Comparison of ENCODE assay signal across 2 cellular contexts in the genomic region with DNA sequence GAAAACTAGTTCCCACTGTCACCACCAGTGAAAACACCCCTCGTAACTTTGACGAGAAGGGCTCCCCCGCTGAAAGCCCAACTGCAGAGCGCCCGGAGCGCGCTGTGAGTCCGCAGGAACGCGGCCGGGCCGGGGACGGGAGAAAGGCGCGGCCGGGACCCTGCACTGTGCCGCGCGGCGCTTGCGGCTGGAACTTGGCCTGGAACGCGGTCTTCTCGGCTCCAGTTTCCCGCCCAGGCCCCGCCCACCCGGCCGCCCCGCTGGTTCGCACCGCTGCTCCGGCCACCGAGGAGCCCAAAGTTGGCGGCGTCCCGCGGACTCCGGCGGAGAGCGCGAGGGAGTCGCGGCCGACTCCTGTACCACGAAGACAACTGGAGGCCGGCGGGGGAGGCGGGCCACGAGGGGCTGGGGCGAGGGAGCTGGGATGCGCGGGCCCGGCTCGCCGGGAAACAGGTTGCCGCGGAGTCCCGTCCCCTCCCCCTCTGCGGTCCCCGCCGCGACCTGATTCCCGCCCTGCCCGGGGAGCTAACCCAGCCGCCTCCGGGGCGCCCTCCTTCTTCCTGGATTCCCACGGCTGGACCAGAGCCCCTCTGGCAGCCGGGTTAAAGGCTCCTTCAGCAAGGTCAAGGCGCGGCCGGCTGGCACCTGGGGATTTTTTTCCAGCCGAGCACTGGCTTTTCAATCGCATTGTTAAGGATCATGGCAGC.
TF ChIP-seq lines count a peak whose summit lies in the region.

No MANE protein-coding gene starts in this region.

TF ChIP-seq in HepG2, 621 proteins besides CTCF, POLR2A, EP300 and RAD21:
- TF ChIP-seq, protein P1, sequence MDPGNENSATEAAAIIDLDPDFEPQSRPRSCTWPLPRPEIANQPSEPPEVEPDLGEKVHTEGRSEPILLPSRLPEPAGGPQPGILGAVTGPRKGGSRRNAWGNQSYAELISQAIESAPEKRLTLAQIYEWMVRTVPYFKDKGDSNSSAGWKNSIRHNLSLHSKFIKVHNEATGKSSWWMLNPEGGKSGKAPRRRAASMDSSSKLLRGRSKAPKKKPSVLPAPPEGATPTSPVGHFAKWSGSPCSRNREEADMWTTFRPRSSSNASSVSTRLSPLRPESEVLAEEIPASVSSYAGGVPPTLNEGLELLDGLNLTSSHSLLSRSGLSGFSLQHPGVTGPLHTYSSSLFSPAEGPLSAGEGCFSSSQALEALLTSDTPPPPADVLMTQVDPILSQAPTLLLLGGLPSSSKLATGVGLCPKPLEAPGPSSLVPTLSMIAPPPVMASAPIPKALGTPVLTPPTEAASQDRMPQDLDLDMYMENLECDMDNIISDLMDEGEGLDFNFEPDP (CRISPR knock-in tag; conservative IDR thresholded peaks at IDR 0.05): no peak
- TF ChIP-seq ZNF383 (CRISPR knock-in tag; IDR thresholded peaks at IDR 0.05; ENCODE audit: borderline replicate concordance): no peak

TF ChIP-seq in GM12891, 5 proteins besides CTCF, POLR2A, EP300 and RAD21:
- TF ChIP-seq TAF1 (IDR thresholded peaks at IDR 0.05; ENCODE audit: low read depth, low read length) (no peak), POU2F2 (IDR thresholded peaks at IDR 0.05; ENCODE audit: low read depth, low read length) (no peak), POLR2AphosphoS5 (IDR thresholded peaks at IDR 0.05; ENCODE audit: low read depth, low read length) (no peak), SPI1 (IDR thresholded peaks at IDR 0.05; ENCODE audit: low read depth, low read length) (no peak), PAX5 (IDR thresholded peaks at IDR 0.05; ENCODE audit: insufficient read depth, low read length, severe bottlenecking) (no peak)
